Comparison of ENCODE assay signal across 28 cellular contexts in the genomic region with DNA sequence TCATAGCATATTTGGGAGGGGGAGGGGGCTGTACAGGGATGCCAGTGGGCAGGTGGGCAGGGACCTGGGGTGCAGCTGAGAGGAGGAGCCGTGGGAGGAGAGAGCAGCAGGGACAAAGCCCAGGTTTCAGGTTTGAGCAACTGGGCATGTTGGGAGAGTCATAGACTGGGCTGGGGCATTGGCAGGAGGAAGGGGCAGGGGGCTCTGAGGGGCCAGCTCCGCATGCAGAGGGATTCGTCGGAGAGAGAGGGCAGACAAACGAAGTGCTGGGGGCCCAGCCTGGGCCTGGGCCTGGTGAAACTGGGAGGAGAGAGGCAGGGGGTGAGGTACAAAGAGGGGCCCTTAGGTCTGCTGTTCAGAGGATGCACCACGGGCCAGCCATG. TPM values are rescaled to one million over a fixed set of nuclear protein-coding genes. Genes with fewer than 3 reads are reported as not detected.
DNase-seq lines count a peak whose midpoint lies in the region; ATAC-seq and TF ChIP-seq lines count a peak whose summit lies in the region.
"Had no signal": no experiment of that assay in that cellular context is flagged by ENCODE, and none has a peak within 500 bp of the region (broad histone marks: within the 10 kb centered on the region; RNA-seq: fewer than 3 reads in every experiment).

No MANE protein-coding gene starts in this region.

- H3K4me1 ChIP-seq in BLaER1 = peaks cover 9% of the 10 kb centered on the region
- no peaks in the 10 kb centered on the region for H3K4me1 ChIP-seq in RWPE2 (ENCODE audit: insufficient read depth, poor library complexity, severe bottlenecking)
- H3K4me1 ChIP-seq in spleen = no peaks in the 10 kb centered on the region
- H3K4me1 ChIP-seq in gastrocnemius medialis = no peaks in the 10 kb centered on the region
- H3K4me1 ChIP-seq: Peyer's patch, SJCRH30 had no signal

- H4K20me1 ChIP-seq in BLaER1 = no peaks in the 10 kb centered on the region
- H4K20me1 ChIP-seq: BLaER1 treated with 17β-estradiol and CSF1 and Interleukin-3, amounts not matched to agents 10 nM and 100 nM had no signal

- H3K36me3 ChIP-seq in BLaER1 (no peaks in the 10 kb centered on the region), RWPE2 (ENCODE audit: low read depth) (no peaks in the 10 kb centered on the region), spleen (no peaks in the 10 kb centered on the region), gastrocnemius medialis (no peaks in the 10 kb centered on the region)
- H3K36me3 ChIP-seq: BLaER1 treated with 17β-estradiol and CSF1 and Interleukin-3, amounts not matched to agents 10 nM and 100 nM; MG63; Peyer's patch; SJCRH30 had no signal

- no peak for TF ChIP-seq CTCF in RWPE2 (IDR thresholded peaks at IDR 0.05; ENCODE audit: poor library complexity, severe bottlenecking)
- no peak for TF ChIP-seq CTCF in spleen (IDR thresholded peaks at IDR 0.05 in 8 of 11, conservative IDR thresholded peaks at IDR 0.05 in 3 of 11)
- TF ChIP-seq CTCF in gastrocnemius medialis (IDR thresholded peaks at IDR 0.05 in 4 of 5, conservative IDR thresholded peaks at IDR 0.05 in 1 of 5) = no peak

- DNase-seq in RWPE2 (ENCODE audit: low spot score) (no peak), spleen (peak; percentile 42), gastrocnemius medialis (no peak)
- DNase-seq in activated naive CD4-positive, alpha-beta T cell treated with Interleukin-2 at 50 U/mL for 16 hours = no peak
- no peak for DNase-seq in activated naive CD4-positive, alpha-beta T cell treated with anti-CD3 and anti-CD28 coated beads, Interleukin-2, amount 50 U/mL, for 72 hours (ENCODE audit: low spot score in 2 of 2)
- DNase-seq: ACHN; Caco-2; CD4-positive, alpha-beta memory T cell; DMS 273 treated with DMSO at 0.1 percent for 48 hours; DND-41; HCEC 1CT; Kasumi-1; MG63; NCI-H1092; NCI-H2029; NCI-H226; NCI-H510A treated with DMSO at 0.1 percent for 48 hours; NCI-H748 treated with DMSO at 0.1 percent for 48 hours; NK-92 treated with Interleukin-12 subunit alpha and Interleukin-12 subunit beta, amount 100 ng/mL, for 24 hours; Peyer's patch; SJCRH30 had no signal

- no peak overlapping the region for H3K27ac Mint-ChIP-seq in activated naive CD4-positive, alpha-beta T cell treated with anti-CD3 and anti-CD28 coated beads, Interleukin-2, amount 50 U/mL, for 72 hours
- H3K27ac Mint-ChIP-seq: CD4-positive, alpha-beta memory T cell; GM23338 had no signal

- H3K9me3 Mint-ChIP-seq in activated naive CD4-positive, alpha-beta T cell treated with anti-CD3 and anti-CD28 coated beads, Interleukin-2, amount 50 U/mL, for 72 hours = no peaks in the 10 kb centered on the region
- H3K9me3 Mint-ChIP-seq: CD4-positive, alpha-beta memory T cell; GM23338 had no signal

- H3K4me2 ChIP-seq in BLaER1 = 0 out of 2 replicates have a peak overlapping the region, but pooled peaks have one; percentile 12
- H3K4me2 ChIP-seq: GM23338 had no signal

- intact Hi-C loops in spleen (cut with DNase I; ENCODE audit: low total_unique reads) (no loop called here), gastrocnemius medialis (cut with DNase I; ENCODE audit: low total_unique reads) (no loop called here)

- H3K4me3 ChIP-seq in BLaER1 = no peak overlapping the region
- H3K4me3 ChIP-seq in RWPE2 (ENCODE audit: severe bottlenecking) = no peak overlapping the region
- H3K4me3 ChIP-seq in spleen = no peak overlapping the region
- no peak overlapping the region for H3K4me3 ChIP-seq in gastrocnemius medialis
- H3K4me3 ChIP-seq: BLaER1 treated with 17β-estradiol and CSF1 and Interleukin-3, amounts not matched to agents 10 nM and 100 nM; GM12878; GM23338; MG63; Peyer's patch; SJCRH30 had no signal

- ATAC-seq in RWPE2 (ENCODE audit: low read depth) = 0 out of 3 replicates have a peak, but pooled peaks have one; percentile 9
- no peak for ATAC-seq in gastrocnemius medialis
- no peak for ATAC-seq in activated naive CD4-positive, alpha-beta T cell treated with anti-CD3 and anti-CD28 coated beads, Interleukin-2, amount 50 U/mL, for 72 hours
- ATAC-seq in GM18517 (IDR thresholded peaks at IDR 0.05; ENCODE audit: unreplicated experiment) = no peak
- ATAC-seq: GM23338 had no signal

- no peaks in the 10 kb centered on the region for H3K36me3 Mint-ChIP-seq in activated naive CD4-positive, alpha-beta T cell treated with anti-CD3 and anti-CD28 coated beads, Interleukin-2, amount 50 U/mL, for 72 hours
- H3K36me3 Mint-ChIP-seq: CD4-positive, alpha-beta memory T cell had no signal

- H3K27me3 ChIP-seq in BLaER1 (no peaks in the 10 kb centered on the region), RWPE2 (ENCODE audit: insufficient read depth, poor library complexity, severe bottlenecking) (peaks cover 6% of the 10 kb centered on the region), layer of hippocampus (ENCODE audit: control insufficient read depth, insufficient read depth, low read length) (no peaks in the 10 kb centered on the region), spleen (replicated peaks in 1 of 7) (peaks cover 0 to 7% (median 0%) of the 10 kb centered on the region in 7 donors), gastrocnemius medialis (no peaks in the 10 kb centered on the region)
- H3K27me3 ChIP-seq: BLaER1 treated with 17β-estradiol and CSF1 and Interleukin-3, amounts not matched to agents 10 nM and 100 nM; MG63; Peyer's patch; SJCRH30 had no signal

- no peaks in the 10 kb centered on the region for H3K9me3 ChIP-seq in BLaER1
- H3K9me3 ChIP-seq in RWPE2 (ENCODE audit: severe bottlenecking) = no peaks in the 10 kb centered on the region
- no peaks in the 10 kb centered on the region for H3K9me3 ChIP-seq in spleen
- no peaks in the 10 kb centered on the region for H3K9me3 ChIP-seq in gastrocnemius medialis
- H3K9me3 ChIP-seq: BLaER1 treated with 17β-estradiol and CSF1 and Interleukin-3, amounts not matched to agents 10 nM and 100 nM; Caco-2; MG63; Peyer's patch; SJCRH30 had no signal

- no peak for TF ChIP-seq POLR2A in spleen (IDR thresholded peaks at IDR 0.05)
- no peak for TF ChIP-seq POLR2A in gastrocnemius medialis (IDR thresholded peaks at IDR 0.05)

- 61 to 80% (median 77%) methylated on average over 5 to 6 of the region's 6 CpGs for WGBS in spleen, 5 donors

- in situ Hi-C loops in gastrocnemius medialis (cut with MboI; ENCODE audit: low sequenced_read_pairs in 4 of 4) = no loop called here

- H3K9ac ChIP-seq in BLaER1 = no peak overlapping the region
- H3K9ac ChIP-seq: BLaER1 treated with 17β-estradiol and CSF1 and Interleukin-3, amounts not matched to agents 10 nM and 100 nM had no signal

- H3K27ac ChIP-seq in BLaER1 = no peak overlapping the region
- H3K27ac ChIP-seq in RWPE2 (ENCODE audit: poor library complexity, severe bottlenecking) = no peak overlapping the region
- peak overlapping the region; percentile 78 for H3K27ac ChIP-seq in layer of hippocampus (ENCODE audit: low read depth, low read length)
- no peak overlapping the region for H3K27ac ChIP-seq in spleen
- H3K27ac ChIP-seq in gastrocnemius medialis = no peak overlapping the region
- H3K27ac ChIP-seq: 22Rv1; BLaER1 treated with 17β-estradiol and CSF1 and Interleukin-3, amounts not matched to agents 10 nM and 100 nM; Peyer's patch; SJCRH30 had no signal

RNA-seq across cellular contexts. Expression of gene RASGRF1, which starts 25.2 kb away (rescaled TPM):
- total RNA-seq in spleen = 1 to 10 TPM; 1.3 to 3.4 (median 2.0) TPM
- polyA plus RNA-seq in spleen = 1 to 10 TPM in 1 of 3 donors, under 1 TPM in 2; 0.50 to 1.4 (median 0.57) TPM
- not detected for total RNA-seq in gastrocnemius medialis
- total RNA-seq in activated naive CD4-positive, alpha-beta T cell treated with anti-CD3 and anti-CD28 coated beads, Interleukin-2, amount 50 U/mL, for 72 hours = not detected
- total RNA-seq: CD4-positive, alpha-beta memory T cell had no signal
- polyA plus RNA-seq: CD4-positive, alpha-beta memory T cell had no signal
